In genomic region chr13:58181111-58181510, GRCh38 we compare ENCODE assay signal across 5 cellular contexts.
"Had no signal": no experiment of that assay in that cellular context is flagged by ENCODE, and none has a peak within 500 bp of the region (broad histone marks: within the 10 kb centered on the region; RNA-seq: fewer than 3 reads in every experiment).

No MANE protein-coding gene starts in this region.

- DNase-seq: IMR-90, KBM-7, KG1 had no signal

- H3K27ac ChIP-seq: HL-60 had no signal

- H3K4me3 ChIP-seq: K562 had no signal
